ENCODE assay signal across 19 cellular contexts in the genomic region with DNA sequence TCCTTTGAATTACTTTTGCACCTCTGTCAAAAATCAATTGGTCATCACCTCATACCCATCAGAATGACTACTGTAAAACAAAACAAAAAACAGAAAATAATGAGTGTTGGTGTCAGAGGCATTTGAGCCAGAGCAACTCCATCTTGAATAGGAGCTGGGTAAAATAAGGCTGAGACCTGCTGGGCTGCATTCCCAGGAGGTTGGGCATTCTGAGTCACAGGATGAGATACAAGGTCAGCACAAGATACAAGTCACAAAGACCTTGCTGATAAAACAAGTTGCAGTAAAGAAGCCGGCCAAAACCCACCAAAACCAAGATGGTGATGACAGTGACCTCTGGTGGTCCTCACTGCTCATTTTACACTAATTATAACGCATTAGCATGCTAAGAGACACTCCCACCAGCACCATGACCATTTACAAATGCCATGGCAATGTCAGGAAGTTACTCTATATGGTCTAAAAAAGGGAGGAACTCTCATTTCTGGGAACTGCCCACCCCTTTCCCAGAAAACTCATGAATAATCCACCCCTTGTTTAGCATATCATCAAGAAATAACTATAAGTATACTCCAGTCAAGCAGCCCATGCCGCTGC. TPM values are rescaled to one million over a fixed set of nuclear protein-coding genes. Genes with fewer than 3 reads are reported as not detected.
"Had no signal": no experiment of that assay in that cellular context is flagged by ENCODE, and none has a peak within 500 bp of the region (broad histone marks: within the 10 kb centered on the region; RNA-seq: fewer than 3 reads in every experiment).

No MANE protein-coding gene starts in this region.

RNA-seq across cellular contexts. Expression of a gene that starts 23.6 kb away (rescaled TPM):
- total RNA-seq: kidney, left colon, left lung, liver, lower lobe of right lung, mammary epithelial cell, mononuclear cell, natural killer cell, occipital lobe, osteocyte, posterior vena cava, psoas muscle, sigmoid colon, skeletal muscle tissue, smooth muscle cell, temporal lobe, tibial nerve, ureter, uterus had no signal
- polyA plus RNA-seq: mammary epithelial cell had no signal
